8 cellular contexts compared by ENCODE assay signal in the genomic region with DNA sequence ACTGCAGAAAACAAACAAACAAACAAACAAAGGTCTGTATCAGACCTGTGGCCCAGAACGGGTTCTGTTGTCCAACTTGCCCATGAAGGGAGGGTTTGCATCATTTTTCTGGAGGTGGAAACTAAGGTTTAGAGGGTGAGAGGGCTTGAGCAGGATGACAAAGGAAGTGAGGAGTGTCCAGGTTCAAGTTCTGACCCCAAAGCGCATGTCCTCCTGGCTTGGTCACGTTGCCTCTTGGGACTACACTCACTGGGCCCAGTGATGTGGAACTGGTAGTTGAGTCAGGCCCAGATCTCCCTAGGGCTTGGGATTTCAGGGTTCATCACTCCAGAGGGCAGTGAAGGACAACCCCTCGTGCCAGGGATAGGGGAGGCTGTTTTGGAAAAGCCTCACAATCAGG. TPM values are rescaled to one million over a fixed set of nuclear protein-coding genes. Genes with fewer than 3 reads are reported as not detected.
DNase-seq lines count a peak whose midpoint lies in the region; ATAC-seq, FAIRE-seq and TF ChIP-seq lines count a peak whose summit lies in the region.

No MANE protein-coding gene starts in this region.

- peak; percentile 64 for FAIRE-seq in K562 (lab: Jason Lieb, UNC)

- H3K27me3 Mint-ChIP-seq in mesothelial cell of epicardium (ENCODE audit: low read depth), result no peaks in the 10 kb centered on the region

- H3K9me3 Mint-ChIP-seq in mesothelial cell of epicardium, result no peaks in the 10 kb centered on the region

- WGBS in heart left ventricle, 4 donors, result 76 to 88% (median 81%) methylated on average over 4 of the region's 4 CpGs
- WGBS in K562 (ENCODE audit: insufficient coverage, low coverage, missing lambda C conversion rate), result 0% methylated on average over 3 of the region's 4 CpGs

- H3K79me2 ChIP-seq in K562 (ENCODE audit: control insufficient read depth, insufficient read depth, low read length), result peaks cover 93% of the 10 kb centered on the region

- peak overlapping the region; percentile 96 for H3K4me2 ChIP-seq in K562 (ENCODE audit: insufficient read depth, low read length)

- no peak for TF ChIP-seq CTCF in heart left ventricle (IDR thresholded peaks at IDR 0.05)
- no peak for TF ChIP-seq CTCF in K562 (IDR thresholded peaks at IDR 0.05 in 2 of 3, conservative IDR thresholded peaks at IDR 0.05 in 1 of 3; ENCODE audit: insufficient read depth in 2 of 3, low read depth in 1 of 3, low read length in 3 of 3)
- no peak for TF ChIP-seq CTCF in mesothelial cell of epicardium (IDR thresholded peaks at IDR 0.05; ENCODE audit: unreplicated experiment)
- no peak for TF ChIP-seq CTCF in uterus (IDR thresholded peaks at IDR 0.05)

- H3K9me3 ChIP-seq in heart left ventricle (no peaks in the 10 kb centered on the region), K562 (replicated peaks; ENCODE audit: control insufficient read depth, insufficient read depth, low read depth, low read length) (no peaks in the 10 kb centered on the region), uterus (no peaks in the 10 kb centered on the region)

- BruUV-seq in K562 (replicated peaks; lab: Mats Ljungman, UMichigan), result no TSS peak

- DNase-seq in heart left ventricle, result no peak
- DNase-seq in Right ventricle myocardium inferior (ENCODE audit: missing footprints), result no peak
- no peak for DNase-seq in K562 (ENCODE audit: extremely low read depth in 1 of 4, low spot score in 3 of 4)
- DNase-seq in mesothelial cell of epicardium (ENCODE audit: low spot score in 2 of 2, unreplicated experiment in 2 of 2), result no peak
- no peak for DNase-seq in uterus
- no peak for DNase-seq in midbrain (lab: John Stamatoyannopoulos, UW)

- H3K27me3 ChIP-seq in heart left ventricle (no peaks in the 10 kb centered on the region), K562 (ENCODE audit: control insufficient read depth in 2 of 2, insufficient read depth in 2 of 2, low read length in 2 of 2) (no peaks in the 10 kb centered on the region), uterus (no peaks in the 10 kb centered on the region)

- intact Hi-C loops in heart left ventricle (cut with DNase I) (no loop called here), Right ventricle myocardium inferior (cut with DNase I) (no loop called here), K562 (cut with micrococcal nuclease) (no loop called here), uterus (cut with DNase I; ENCODE audit: low total_unique reads) (no loop called here)

- TF ChIP-seq POLR2A in heart left ventricle (IDR thresholded peaks at IDR 0.05), result no peak
- no peak for TF ChIP-seq POLR2A in K562 (conservative IDR thresholded peaks at IDR 0.05)
- no peak for TF ChIP-seq POLR2A in uterus (IDR thresholded peaks at IDR 0.05)

- H3K27ac ChIP-seq in heart left ventricle (peak overlapping the region in 9 of 12 donors; percentile 96 to 99 (median 99)), K562 (ENCODE audit: extremely low read depth, low read depth, low read length) (peak overlapping the region; percentile 100), uterus (peak overlapping the region; percentile 94 to 99)

- TF ChIP-seq EP300 in K562 (IDR thresholded peaks at IDR 0.05; ENCODE audit: low read length), result no peak

- H3K9ac ChIP-seq in K562 (ENCODE audit: insufficient read depth in 1 of 2, low read depth in 2 of 2, low read length in 2 of 2), result peak overlapping the region; percentile 99

- H3K4me1 ChIP-seq in heart left ventricle (peaks cover 21 to 78% (median 58%) of the 10 kb centered on the region in 12 donors), K562 (replicated peaks in 1 of 2; ENCODE audit: control insufficient read depth in 2 of 2, insufficient read depth in 2 of 2, low read length in 2 of 2) (peaks cover 57 to 65% of the 10 kb centered on the region in 2 experiments), uterus (peaks cover 17 to 40% of the 10 kb centered on the region in 2 donors)

- in situ Hi-C loops in K562 (cut with MboI), result no loop called here

- ATAC-seq in heart left ventricle (no peak), Right ventricle myocardium inferior (no peak), K562 (no peak), GM19324 (IDR thresholded peaks at IDR 0.05; ENCODE audit: low FRiP score, unreplicated experiment) (no peak), HG03457 (IDR thresholded peaks at IDR 0.05; ENCODE audit: unreplicated experiment) (no peak)

- H4K20me1 ChIP-seq in K562 (replicated peaks; ENCODE audit: control insufficient read depth, insufficient read depth, low read length), result peaks cover 26% of the 10 kb centered on the region; the same call in 1 of the 2 replicates

- CTCF ChIA-PET in K562 (lab: Yijun Ruan, JAX; ENCODE audit: low intra/inter-chr PET ratio), result no interaction called here

- H3K4me1 Mint-ChIP-seq in mesothelial cell of epicardium, result peaks cover 72% of the 10 kb centered on the region

- peaks cover 0 to 15% (median 0%) of the 10 kb centered on the region in 9 donors for H3K36me3 ChIP-seq in heart left ventricle
- H3K36me3 ChIP-seq in K562 (ENCODE audit: control insufficient read depth, insufficient read depth, low read length), result peaks cover 48% of the 10 kb centered on the region; the same call in 2 of the 3 replicates
- H3K36me3 ChIP-seq in uterus, result no peaks in the 10 kb centered on the region

- peak overlapping the region; percentile 97 for H3K27ac Mint-ChIP-seq in mesothelial cell of epicardium

- POLR2A ChIA-PET in K562 (lab: Yijun Ruan, JAX), result interaction anchor here (0.6 to 6.7 kb wide), 2 partner anchors 9 to 96 kb away, joined by 4 to 102 read pairs; no protein-coding TSS in a partner anchor

- peak overlapping the region; percentile 90 for H3K4me3 Mint-ChIP-seq in mesothelial cell of epicardium

- H2AFZ ChIP-seq in K562 (ENCODE audit: low read depth, low read length), result no peak overlapping the region

- no peak for TF ChIP-seq RAD21 in K562 (CRISPR knock-in tag; conservative IDR thresholded peaks at IDR 0.05 in 1 of 2, IDR thresholded peaks at IDR 0.05 in 1 of 2)

- no peaks in the 10 kb centered on the region for H3K9me1 ChIP-seq in K562 (ENCODE audit: control insufficient read depth, insufficient read depth, low read length)

- peaks cover 4% of the 10 kb centered on the region for H3K36me3 Mint-ChIP-seq in mesothelial cell of epicardium

- H3K4me3 ChIP-seq in heart left ventricle (peak overlapping the region in 2 of 12 donors; percentile 79 to 86), K562 (peak overlapping the region; percentile 94), uterus (no peak overlapping the region)

TF ChIP-seq in K562, 482 proteins besides CTCF, POLR2A, EP300 and RAD21 (continues in another document):
- TF ChIP-seq ZFX (CRISPR knock-in tag; IDR thresholded peaks at IDR 0.05) (peak; percentile 11; the same call in 1 of the 2 replicates), ETV5 (CRISPR knock-in tag; IDR thresholded peaks at IDR 0.05; ENCODE audit: low read depth) (no peak), NRF1 (conservative IDR thresholded peaks at IDR 0.05 in 1 of 2, IDR thresholded peaks at IDR 0.05 in 1 of 2) (peak; percentile 64 to 72)
- TF ChIP-seq, protein P1, sequence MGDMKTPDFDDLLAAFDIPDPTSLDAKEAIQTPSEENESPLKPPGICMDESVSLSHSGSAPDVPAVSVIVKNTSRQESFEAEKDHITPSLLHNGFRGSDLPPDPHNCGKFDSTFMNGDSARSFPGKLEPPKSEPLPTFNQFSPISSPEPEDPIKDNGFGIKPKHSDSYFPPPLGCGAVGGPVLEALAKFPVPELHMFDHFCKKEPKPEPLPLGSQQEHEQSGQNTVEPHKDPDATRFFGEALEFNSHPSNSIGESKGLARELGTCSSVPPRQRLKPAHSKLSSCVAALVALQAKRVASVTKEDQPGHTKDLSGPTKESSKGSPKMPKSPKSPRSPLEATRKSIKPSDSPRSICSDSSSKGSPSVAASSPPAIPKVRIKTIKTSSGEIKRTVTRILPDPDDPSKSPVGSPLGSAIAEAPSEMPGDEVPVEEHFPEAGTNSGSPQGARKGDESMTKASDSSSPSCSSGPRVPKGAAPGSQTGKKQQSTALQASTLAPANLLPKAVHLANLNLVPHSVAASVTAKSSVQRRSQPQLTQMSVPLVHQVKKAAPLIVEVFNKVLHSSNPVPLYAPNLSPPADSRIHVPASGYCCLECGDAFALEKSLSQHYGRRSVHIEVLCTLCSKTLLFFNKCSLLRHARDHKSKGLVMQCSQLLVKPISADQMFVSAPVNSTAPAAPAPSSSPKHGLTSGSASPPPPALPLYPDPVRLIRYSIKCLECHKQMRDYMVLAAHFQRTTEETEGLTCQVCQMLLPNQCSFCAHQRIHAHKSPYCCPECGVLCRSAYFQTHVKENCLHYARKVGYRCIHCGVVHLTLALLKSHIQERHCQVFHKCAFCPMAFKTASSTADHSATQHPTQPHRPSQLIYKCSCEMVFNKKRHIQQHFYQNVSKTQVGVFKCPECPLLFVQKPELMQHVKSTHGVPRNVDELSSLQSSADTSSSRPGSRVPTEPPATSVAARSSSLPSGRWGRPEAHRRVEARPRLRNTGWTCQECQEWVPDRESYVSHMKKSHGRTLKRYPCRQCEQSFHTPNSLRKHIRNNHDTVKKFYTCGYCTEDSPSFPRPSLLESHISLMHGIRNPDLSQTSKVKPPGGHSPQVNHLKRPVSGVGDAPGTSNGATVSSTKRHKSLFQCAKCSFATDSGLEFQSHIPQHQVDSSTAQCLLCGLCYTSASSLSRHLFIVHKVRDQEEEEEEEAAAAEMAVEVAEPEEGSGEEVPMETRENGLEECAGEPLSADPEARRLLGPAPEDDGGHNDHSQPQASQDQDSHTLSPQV (IDR thresholded peaks at IDR 0.05), result peak; percentile 15; the same call in 1 of the 2 replicates

RNA-seq across cellular contexts. Expression of a gene that starts 1.8 kb away (rescaled TPM):
- total RNA-seq in heart left ventricle (10 to 100 TPM; 12.8 to 55.2 (median 17.8) TPM), Right ventricle myocardium inferior (18.9 TPM), K562 (2014; rRNA removed) (69.4 and 80.7 TPM in 2 replicates), K562 (2014; rRNA removed; fragmentation: Illumina TruSeq; extraction: Trizol) (28.6 and 31.2 TPM in 2 replicates), K562 (2015; rRNA removed; fragmentation: Illumina TruSeq; extraction: Trizol) (69.5 and 69.7 TPM in 2 replicates), K562 (2021) (134 and 169 TPM in 2 replicates), mesothelial cell of epicardium (179 to 187 TPM (median 181 TPM) in 3 replicates), uterus (10 to 100 TPM; 24.8 to 94.6 (median 31.5) TPM)
- polyA plus RNA-seq in heart left ventricle (10 to 100 TPM; 22.1 to 41.0 TPM), K562 (2011; rRNA removed) (35.6 and 140 TPM in 2 replicates), K562 (2014; fragmentation: Illumina TruSeq; extraction: Trizol) (98.4 and 117 TPM in 2 replicates), K562 (2014; fragmentation: Nextera tagmentation; extraction: Ambion mirVana) (1 to 10 TPM; 1.6 to 1.7 TPM), K562 (2014; rRNA removed) (90.3 and 91.1 TPM in 2 replicates)
- 392 and 1,233 TPM in 2 replicates for total RNA-seq in K562 (2011; cell fraction: chromatin; rRNA removed; ENCODE audit: low replicate concordance)
- total RNA-seq in K562 (2011; cell fraction: nucleolus; rRNA removed), result 729 and 820 TPM in 2 replicates
- total RNA-seq in K562 (2011; cell fraction: nucleoplasm; rRNA removed), result 484 and 520 TPM in 2 replicates
- polyA plus RNA-seq in K562 (2011; cell fraction: cytosol; rRNA removed), result 54.3 and 84.0 TPM in 2 replicates
- 590 and 682 TPM in 2 replicates for polyA plus RNA-seq in K562 (2011; cell fraction: nucleus; rRNA removed)
- polyA plus RNA-seq in K562 (2012), result 162 and 169 TPM in 2 replicates
- polyA minus RNA-seq in K562 (2011; rRNA and poly(A)+ RNA removed), result 33.6 and 42.1 TPM in 2 replicates
- polyA minus RNA-seq in K562 (2011; cell fraction: cytosol; rRNA and poly(A)+ RNA removed), result 133 and 177 TPM in 2 replicates
- 150 and 229 TPM in 2 replicates for polyA minus RNA-seq in K562 (2011; cell fraction: nucleus; rRNA and poly(A)+ RNA removed)
